Comparison of ENCODE assay signal across 1 cellular context in the genomic region with DNA sequence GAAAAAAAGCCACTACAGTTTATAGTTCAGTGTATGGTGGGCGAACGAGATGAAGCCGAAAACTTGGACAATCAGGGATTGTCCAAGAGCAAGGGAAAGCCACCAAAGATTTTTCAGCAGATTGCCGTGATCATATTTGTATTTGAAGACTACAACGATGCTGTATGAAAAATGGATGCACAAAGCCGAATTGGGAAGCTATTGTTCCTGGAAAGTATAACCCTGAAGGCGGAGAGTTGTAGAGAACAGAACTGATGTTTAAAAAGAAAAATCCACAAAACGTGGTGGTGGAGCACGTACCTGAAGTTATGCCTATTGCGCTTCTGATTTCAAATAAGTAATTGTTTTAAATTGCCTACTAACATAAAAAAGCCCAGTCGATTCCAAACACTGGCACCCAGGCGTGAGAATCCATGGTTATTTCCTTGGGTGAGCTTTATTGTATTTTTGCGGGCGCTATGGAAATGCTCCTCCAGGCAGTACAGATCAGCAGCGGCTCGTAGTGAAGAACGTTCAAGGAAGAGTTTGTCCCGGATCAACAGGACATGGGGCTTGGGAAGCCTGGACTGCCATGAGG.
A peak's percentile ranks its signal among the peaks of the same experiment; 100 is the strongest.
TF ChIP-seq lines count a peak whose summit lies in the region.

No MANE protein-coding gene starts in this region.

TF ChIP-seq in HepG2, 621 proteins besides CTCF, POLR2A, EP300 and RAD21 (continued from another document and continues in another):
- TF ChIP-seq, protein P1, sequence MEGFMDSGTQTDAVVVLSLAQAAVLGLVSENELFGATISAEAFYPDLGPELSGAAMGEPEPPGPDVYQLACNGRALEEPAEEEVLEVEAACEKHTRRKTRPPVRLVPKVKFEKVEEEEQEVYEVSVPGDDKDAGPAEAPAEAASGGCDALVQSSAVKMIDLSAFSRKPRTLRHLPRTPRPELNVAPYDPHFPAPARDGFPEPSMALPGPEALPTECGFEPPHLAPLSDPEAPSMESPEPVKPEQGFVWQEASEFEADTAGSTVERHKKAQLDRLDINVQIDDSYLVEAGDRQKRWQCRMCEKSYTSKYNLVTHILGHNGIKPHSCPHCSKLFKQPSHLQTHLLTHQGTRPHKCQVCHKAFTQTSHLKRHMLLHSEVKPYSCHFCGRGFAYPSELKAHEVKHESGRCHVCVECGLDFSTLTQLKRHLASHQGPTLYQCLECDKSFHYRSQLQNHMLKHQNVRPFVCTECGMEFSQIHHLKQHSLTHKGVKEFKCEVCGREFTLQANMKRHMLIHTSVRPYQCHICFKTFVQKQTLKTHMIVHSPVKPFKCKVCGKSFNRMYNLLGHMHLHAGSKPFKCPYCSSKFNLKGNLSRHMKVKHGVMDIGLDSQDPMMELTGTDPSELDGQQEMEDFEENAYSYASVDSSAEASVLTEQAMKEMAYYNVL (CRISPR knock-in tag; IDR thresholded peaks at IDR 0.05; ENCODE audit: borderline replicate concordance), result 0 out of 2 replicates have a peak, but pooled peaks have one; percentile 28
- TF ChIP-seq, protein P2, sequence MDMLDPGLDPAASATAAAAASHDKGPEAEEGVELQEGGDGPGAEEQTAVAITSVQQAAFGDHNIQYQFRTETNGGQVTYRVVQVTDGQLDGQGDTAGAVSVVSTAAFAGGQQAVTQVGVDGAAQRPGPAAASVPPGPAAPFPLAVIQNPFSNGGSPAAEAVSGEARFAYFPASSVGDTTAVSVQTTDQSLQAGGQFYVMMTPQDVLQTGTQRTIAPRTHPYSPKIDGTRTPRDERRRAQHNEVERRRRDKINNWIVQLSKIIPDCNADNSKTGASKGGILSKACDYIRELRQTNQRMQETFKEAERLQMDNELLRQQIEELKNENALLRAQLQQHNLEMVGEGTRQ (IDR thresholded peaks at IDR 0.05; ENCODE audit: low read depth, low read length), result no peak
- TF ChIP-seq, protein P2 (CRISPR knock-in tag; IDR thresholded peaks at IDR 0.05; ENCODE audit: borderline replicate concordance), result 0 out of 2 replicates have a peak, but pooled peaks have one; percentile 40
- TF ChIP-seq, protein P3, sequence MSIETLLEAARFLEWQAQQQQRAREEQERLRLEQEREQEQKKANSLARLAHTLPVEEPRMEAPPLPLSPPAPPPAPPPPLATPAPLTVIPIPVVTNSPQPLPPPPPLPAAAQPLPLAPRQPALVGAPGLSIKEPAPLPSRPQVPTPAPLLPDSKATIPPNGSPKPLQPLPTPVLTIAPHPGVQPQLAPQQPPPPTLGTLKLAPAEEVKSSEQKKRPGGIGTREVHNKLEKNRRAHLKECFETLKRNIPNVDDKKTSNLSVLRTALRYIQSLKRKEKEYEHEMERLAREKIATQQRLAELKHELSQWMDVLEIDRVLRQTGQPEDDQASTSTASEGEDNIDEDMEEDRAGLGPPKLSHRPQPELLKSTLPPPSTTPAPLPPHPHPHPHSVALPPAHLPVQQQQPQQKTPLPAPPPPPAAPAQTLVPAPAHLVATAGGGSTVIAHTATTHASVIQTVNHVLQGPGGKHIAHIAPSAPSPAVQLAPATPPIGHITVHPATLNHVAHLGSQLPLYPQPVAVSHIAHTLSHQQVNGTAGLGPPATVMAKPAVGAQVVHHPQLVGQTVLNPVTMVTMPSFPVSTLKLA (IDR thresholded peaks at IDR 0.05), result no peak
- TF ChIP-seq, protein P4, sequence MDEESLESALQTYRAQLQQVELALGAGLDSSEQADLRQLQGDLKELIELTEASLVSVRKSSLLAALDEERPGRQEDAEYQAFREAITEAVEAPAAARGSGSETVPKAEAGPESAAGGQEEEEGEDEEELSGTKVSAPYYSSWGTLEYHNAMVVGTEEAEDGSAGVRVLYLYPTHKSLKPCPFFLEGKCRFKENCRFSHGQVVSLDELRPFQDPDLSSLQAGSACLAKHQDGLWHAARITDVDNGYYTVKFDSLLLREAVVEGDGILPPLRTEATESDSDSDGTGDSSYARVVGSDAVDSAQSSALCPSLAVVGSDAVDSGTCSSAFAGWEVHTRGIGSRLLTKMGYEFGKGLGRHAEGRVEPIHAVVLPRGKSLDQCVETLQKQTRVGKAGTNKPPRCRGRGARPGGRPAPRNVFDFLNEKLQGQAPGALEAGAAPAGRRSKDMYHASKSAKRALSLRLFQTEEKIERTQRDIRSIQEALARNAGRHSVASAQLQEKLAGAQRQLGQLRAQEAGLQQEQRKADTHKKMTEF (CRISPR knock-in tag; IDR thresholded peaks at IDR 0.05), result no peak
- TF ChIP-seq RNF2 (conservative IDR thresholded peaks at IDR 0.05; ENCODE audit: low read depth) (0 out of 2 replicates have a peak, but pooled peaks have one; percentile 18), ELF3 (CRISPR knock-in tag; IDR thresholded peaks at IDR 0.05) (no peak), ZNF891 (CRISPR knock-in tag; IDR thresholded peaks at IDR 0.05) (no peak), PAF1 (CRISPR knock-in tag; IDR thresholded peaks at IDR 0.05) (no peak), HOXA5 (CRISPR knock-in tag; IDR thresholded peaks at IDR 0.05) (no peak), LCORL (IDR thresholded peaks at IDR 0.05) (no peak), LCORL (CRISPR knock-in tag; IDR thresholded peaks at IDR 0.05) (peak; percentile 7; the same call in 1 of the 2 replicates), ZNF543 (CRISPR knock-in tag; IDR thresholded peaks at IDR 0.05) (0 out of 2 replicates have a peak, but pooled peaks have one; percentile 6), CREB1 (IDR thresholded peaks at IDR 0.05) (no peak), CREB1 (CRISPR knock-in tag; IDR thresholded peaks at IDR 0.05) (no peak), BCL6 (CRISPR knock-in tag; IDR thresholded peaks at IDR 0.05) (peak; percentile 90), ZNF607 (CRISPR knock-in tag; IDR thresholded peaks at IDR 0.05; ENCODE audit: borderline replicate concordance) (peak; percentile 58), MTA1 (CRISPR knock-in tag; IDR thresholded peaks at IDR 0.05; ENCODE audit: borderline replicate concordance) (no peak), ZNF766 (CRISPR knock-in tag; IDR thresholded peaks at IDR 0.05; ENCODE audit: borderline replicate concordance) (no peak), ZNF776 (CRISPR knock-in tag; IDR thresholded peaks at IDR 0.05) (0 out of 2 replicates have a peak, but pooled peaks have one; percentile 9), ZNF484 (CRISPR knock-in tag; IDR thresholded peaks at IDR 0.05; ENCODE audit: borderline replicate concordance, low read depth) (no peak), NFE2 (CRISPR knock-in tag; IDR thresholded peaks at IDR 0.05) (no peak)
- TF ChIP-seq, protein P5, sequence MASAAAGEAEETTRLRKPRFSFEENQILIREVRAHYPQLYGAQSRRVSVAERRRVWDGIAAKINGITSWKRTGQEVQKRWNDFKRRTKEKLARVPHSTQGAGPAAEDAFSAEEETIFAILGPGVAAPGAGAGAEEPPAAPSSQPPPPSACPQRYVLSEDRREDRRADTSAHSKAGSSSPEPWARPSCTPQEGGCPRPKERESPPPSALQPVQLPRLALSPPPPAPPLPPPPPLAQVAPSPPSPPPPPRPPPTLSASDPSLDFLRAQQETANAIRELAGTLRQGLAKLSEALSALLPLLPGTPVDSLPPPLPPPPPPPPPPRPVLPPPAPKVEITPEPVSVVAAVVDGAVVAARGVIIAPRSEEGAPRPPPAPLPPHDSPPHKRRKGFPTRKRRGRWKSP (CRISPR knock-in tag; IDR thresholded peaks at IDR 0.05), result 0 out of 2 replicates have a peak, but pooled peaks have one; percentile 33
- TF ChIP-seq, protein P6, sequence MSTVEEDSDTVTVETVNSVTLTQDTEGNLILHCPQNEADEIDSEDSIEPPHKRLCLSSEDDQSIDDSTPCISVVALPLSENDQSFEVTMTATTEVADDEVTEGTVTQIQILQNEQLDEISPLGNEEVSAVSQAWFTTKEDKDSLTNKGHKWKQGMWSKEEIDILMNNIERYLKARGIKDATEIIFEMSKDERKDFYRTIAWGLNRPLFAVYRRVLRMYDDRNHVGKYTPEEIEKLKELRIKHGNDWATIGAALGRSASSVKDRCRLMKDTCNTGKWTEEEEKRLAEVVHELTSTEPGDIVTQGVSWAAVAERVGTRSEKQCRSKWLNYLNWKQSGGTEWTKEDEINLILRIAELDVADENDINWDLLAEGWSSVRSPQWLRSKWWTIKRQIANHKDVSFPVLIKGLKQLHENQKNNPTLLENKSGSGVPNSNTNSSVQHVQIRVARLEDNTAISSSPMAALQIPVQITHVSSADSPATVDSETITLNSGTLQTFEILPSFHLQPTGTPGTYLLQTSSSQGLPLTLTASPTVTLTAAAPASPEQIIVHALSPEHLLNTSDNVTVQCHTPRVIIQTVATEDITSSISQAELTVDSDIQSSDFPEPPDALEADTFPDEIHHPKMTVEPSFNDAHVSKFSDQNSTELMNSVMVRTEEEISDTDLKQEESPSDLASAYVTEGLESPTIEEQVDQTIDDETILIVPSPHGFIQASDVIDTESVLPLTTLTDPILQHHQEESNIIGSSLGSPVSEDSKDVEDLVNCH (CRISPR knock-in tag; IDR thresholded peaks at IDR 0.05), result 0 out of 2 replicates have a peak, but pooled peaks have one; percentile 56
- TF ChIP-seq, protein P7, sequence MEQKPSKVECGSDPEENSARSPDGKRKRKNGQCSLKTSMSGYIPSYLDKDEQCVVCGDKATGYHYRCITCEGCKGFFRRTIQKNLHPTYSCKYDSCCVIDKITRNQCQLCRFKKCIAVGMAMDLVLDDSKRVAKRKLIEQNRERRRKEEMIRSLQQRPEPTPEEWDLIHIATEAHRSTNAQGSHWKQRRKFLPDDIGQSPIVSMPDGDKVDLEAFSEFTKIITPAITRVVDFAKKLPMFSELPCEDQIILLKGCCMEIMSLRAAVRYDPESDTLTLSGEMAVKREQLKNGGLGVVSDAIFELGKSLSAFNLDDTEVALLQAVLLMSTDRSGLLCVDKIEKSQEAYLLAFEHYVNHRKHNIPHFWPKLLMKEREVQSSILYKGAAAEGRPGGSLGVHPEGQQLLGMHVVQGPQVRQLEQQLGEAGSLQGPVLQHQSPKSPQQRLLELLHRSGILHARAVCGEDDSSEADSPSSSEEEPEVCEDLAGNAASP (CRISPR knock-in tag; IDR thresholded peaks at IDR 0.05; ENCODE audit: borderline replicate concordance), result no peak
- TF ChIP-seq, protein P8, sequence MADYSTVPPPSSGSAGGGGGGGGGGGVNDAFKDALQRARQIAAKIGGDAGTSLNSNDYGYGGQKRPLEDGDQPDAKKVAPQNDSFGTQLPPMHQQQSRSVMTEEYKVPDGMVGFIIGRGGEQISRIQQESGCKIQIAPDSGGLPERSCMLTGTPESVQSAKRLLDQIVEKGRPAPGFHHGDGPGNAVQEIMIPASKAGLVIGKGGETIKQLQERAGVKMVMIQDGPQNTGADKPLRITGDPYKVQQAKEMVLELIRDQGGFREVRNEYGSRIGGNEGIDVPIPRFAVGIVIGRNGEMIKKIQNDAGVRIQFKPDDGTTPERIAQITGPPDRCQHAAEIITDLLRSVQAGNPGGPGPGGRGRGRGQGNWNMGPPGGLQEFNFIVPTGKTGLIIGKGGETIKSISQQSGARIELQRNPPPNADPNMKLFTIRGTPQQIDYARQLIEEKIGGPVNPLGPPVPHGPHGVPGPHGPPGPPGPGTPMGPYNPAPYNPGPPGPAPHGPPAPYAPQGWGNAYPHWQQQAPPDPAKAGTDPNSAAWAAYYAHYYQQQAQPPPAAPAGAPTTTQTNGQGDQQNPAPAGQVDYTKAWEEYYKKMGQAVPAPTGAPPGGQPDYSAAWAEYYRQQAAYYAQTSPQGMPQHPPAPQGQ (CRISPR knock-in tag; IDR thresholded peaks at IDR 0.05; ENCODE audit: borderline replicate concordance), result no peak
- TF ChIP-seq, protein P9, sequence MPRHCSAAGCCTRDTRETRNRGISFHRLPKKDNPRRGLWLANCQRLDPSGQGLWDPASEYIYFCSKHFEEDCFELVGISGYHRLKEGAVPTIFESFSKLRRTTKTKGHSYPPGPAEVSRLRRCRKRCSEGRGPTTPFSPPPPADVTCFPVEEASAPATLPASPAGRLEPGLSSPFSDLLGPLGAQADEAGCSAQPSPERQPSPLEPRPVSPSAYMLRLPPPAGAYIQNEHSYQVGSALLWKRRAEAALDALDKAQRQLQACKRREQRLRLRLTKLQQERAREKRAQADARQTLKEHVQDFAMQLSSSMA (CRISPR knock-in tag; IDR thresholded peaks at IDR 0.05), result 0 out of 2 replicates have a peak, but pooled peaks have one; percentile 7
- TF ChIP-seq, protein P10, sequence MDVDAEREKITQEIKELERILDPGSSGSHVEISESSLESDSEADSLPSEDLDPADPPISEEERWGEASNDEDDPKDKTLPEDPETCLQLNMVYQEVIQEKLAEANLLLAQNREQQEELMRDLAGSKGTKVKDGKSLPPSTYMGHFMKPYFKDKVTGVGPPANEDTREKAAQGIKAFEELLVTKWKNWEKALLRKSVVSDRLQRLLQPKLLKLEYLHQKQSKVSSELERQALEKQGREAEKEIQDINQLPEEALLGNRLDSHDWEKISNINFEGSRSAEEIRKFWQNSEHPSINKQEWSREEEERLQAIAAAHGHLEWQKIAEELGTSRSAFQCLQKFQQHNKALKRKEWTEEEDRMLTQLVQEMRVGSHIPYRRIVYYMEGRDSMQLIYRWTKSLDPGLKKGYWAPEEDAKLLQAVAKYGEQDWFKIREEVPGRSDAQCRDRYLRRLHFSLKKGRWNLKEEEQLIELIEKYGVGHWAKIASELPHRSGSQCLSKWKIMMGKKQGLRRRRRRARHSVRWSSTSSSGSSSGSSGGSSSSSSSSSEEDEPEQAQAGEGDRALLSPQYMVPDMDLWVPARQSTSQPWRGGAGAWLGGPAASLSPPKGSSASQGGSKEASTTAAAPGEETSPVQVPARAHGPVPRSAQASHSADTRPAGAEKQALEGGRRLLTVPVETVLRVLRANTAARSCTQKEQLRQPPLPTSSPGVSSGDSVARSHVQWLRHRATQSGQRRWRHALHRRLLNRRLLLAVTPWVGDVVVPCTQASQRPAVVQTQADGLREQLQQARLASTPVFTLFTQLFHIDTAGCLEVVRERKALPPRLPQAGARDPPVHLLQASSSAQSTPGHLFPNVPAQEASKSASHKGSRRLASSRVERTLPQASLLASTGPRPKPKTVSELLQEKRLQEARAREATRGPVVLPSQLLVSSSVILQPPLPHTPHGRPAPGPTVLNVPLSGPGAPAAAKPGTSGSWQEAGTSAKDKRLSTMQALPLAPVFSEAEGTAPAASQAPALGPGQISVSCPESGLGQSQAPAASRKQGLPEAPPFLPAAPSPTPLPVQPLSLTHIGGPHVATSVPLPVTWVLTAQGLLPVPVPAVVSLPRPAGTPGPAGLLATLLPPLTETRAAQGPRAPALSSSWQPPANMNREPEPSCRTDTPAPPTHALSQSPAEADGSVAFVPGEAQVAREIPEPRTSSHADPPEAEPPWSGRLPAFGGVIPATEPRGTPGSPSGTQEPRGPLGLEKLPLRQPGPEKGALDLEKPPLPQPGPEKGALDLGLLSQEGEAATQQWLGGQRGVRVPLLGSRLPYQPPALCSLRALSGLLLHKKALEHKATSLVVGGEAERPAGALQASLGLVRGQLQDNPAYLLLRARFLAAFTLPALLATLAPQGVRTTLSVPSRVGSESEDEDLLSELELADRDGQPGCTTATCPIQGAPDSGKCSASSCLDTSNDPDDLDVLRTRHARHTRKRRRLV (CRISPR knock-in tag; IDR thresholded peaks at IDR 0.05), result 0 out of 2 replicates have a peak, but pooled peaks have one; percentile 5
